ENCODE assay signal across 29 cellular contexts in genomic region chr7:136144182-136144581, GRCh38.
"Had no signal": no experiment of that assay in that cellular context is flagged by ENCODE, and none has a peak within 500 bp of the region (broad histone marks: within the 10 kb centered on the region; RNA-seq: fewer than 3 reads in every experiment).

No MANE protein-coding gene starts in this region.

- H3K4me2 ChIP-seq: neural progenitor cell, smooth muscle cell had no signal

- H3K9me3 Mint-ChIP-seq: naive thymus-derived CD4-positive, alpha-beta T cell; natural killer cell; nephron; neural progenitor cell; stimulated activated memory B cell treated with anti-CD40 and anti-IgM and Interleukin-4, amounts not matched to agents 10 μg/mL and 1 μg/mL and 100 μg/mL, for 72 hours; stimulated activated naive CD8-positive, alpha-beta T cell treated with anti-CD3 and anti-CD28 coated beads, Interleukin-15, Interleukin-2, amounts not matched to agents 100 ng/mL and 50 ng/mL, for 24 hours; type B pancreatic cell had no signal

- H3K9me3 ChIP-seq: pancreas, psoas muscle, right lobe of liver, spleen, stomach, suprapubic skin, testis, tibial artery, transverse colon, upper lobe of right lung, uterus had no signal

- H3K4me1 Mint-ChIP-seq: natural killer cell; nephron; stimulated activated memory B cell treated with anti-CD40 and anti-IgM and Interleukin-4, amounts not matched to agents 10 μg/mL and 1 μg/mL and 100 μg/mL, for 72 hours had no signal

- H2AFZ ChIP-seq: neural progenitor cell had no signal

- ATAC-seq: naive thymus-derived CD4-positive, alpha-beta T cell; natural killer cell; pancreas; psoas muscle; right cardiac atrium; right lobe of liver; stimulated activated memory B cell treated with anti-CD40 and anti-IgM and Interleukin-4, amounts not matched to agents 10 μg/mL and 1 μg/mL and 100 μg/mL, for 72 hours; upper lobe of right lung had no signal

- FAIRE-seq: pancreas had no signal

- H3K27ac Mint-ChIP-seq: naive thymus-derived CD4-positive, alpha-beta T cell; natural killer cell; nephron; neural progenitor cell; progenitor cell of endocrine pancreas; stimulated activated memory B cell treated with anti-CD40 and anti-IgM and Interleukin-4, amounts not matched to agents 10 μg/mL and 1 μg/mL and 100 μg/mL, for 72 hours; stimulated activated naive CD8-positive, alpha-beta T cell treated with anti-CD3 and anti-CD28 coated beads, Interleukin-15, Interleukin-2, amounts not matched to agents 100 ng/mL and 50 ng/mL, for 24 hours; type B pancreatic cell had no signal

- H3K4me1 ChIP-seq: neural progenitor cell, pancreas, psoas muscle, right lobe of liver, spleen, suprapubic skin, testis, tibial artery, transverse colon, upper lobe of right lung, uterus had no signal

- H3K9ac ChIP-seq: neural progenitor cell had no signal

- H3K4me3 ChIP-seq: neural progenitor cell, pancreas, psoas muscle, right lobe of liver, skin epidermis, smooth muscle cell, spleen, stomach, suprapubic skin, testis, tibial artery, transverse colon, upper lobe of right lung, uterus had no signal

- DNase-seq: naive thymus-derived CD4-positive, alpha-beta T cell; natural killer cell; occipital lobe; pancreas; psoas muscle; right cardiac atrium; right lobe of liver; spleen; stimulated activated CD4-positive, alpha-beta T cell treated with anti-CD3 and anti-CD28 coated beads, Interleukin-12 subunit alpha, Interleukin-12 subunit beta, amount 100 ng/mL, for 4 hours; stimulated activated CD4-positive, alpha-beta T cell treated with anti-CD3 and anti-CD28 coated beads, Interleukin-1b, Interleukin-23, amount 100 ng/mL, for 48 hours; stimulated activated CD4-positive, alpha-beta T cell treated with anti-CD3 and anti-CD28 coated beads, Interleukin-4, amount 100 ng/mL, for 1 hour; stimulated activated CD4-positive, alpha-beta T cell treated with anti-CD3 and anti-CD28 coated beads, Interleukin-4, amount 100 ng/mL, for 4 hours; stimulated activated CD8-positive, alpha-beta memory T cell treated with anti-CD3 and anti-CD28 coated beads, Interleukin-4, amount 100 ng/mL, for 48 hours; stimulated activated naive CD4-positive, alpha-beta T cell treated with Interleukin-2 at 50 U/mL for 16 hours; stomach; testis; tibial artery; transverse colon; upper lobe of right lung; uterus had no signal

- H3K36me3 ChIP-seq: neural progenitor cell, pancreas, right lobe of liver, spleen, stomach, suprapubic skin, tibial artery, transverse colon, upper lobe of right lung, uterus had no signal

- H3K4me3 Mint-ChIP-seq: naive thymus-derived CD4-positive, alpha-beta T cell; natural killer cell; nephron; neural progenitor cell; stimulated activated memory B cell treated with anti-CD40 and anti-IgM and Interleukin-4, amounts not matched to agents 10 μg/mL and 1 μg/mL and 100 μg/mL, for 72 hours; stimulated activated naive CD8-positive, alpha-beta T cell treated with anti-CD3 and anti-CD28 coated beads, Interleukin-15, Interleukin-2, amounts not matched to agents 100 ng/mL and 50 ng/mL, for 24 hours; type B pancreatic cell had no signal

- H3K27me3 ChIP-seq: neural progenitor cell, right lobe of liver, spleen, stomach, suprapubic skin, testis, tibial artery, transverse colon, upper lobe of right lung, uterus had no signal

- H3K27ac ChIP-seq: neural progenitor cell, pancreas, psoas muscle, right lobe of liver, skin epidermis, spleen, stomach, suprapubic skin, testis, tibial artery, upper lobe of right lung, uterus had no signal

- H3K36me3 Mint-ChIP-seq: naive thymus-derived CD4-positive, alpha-beta T cell; neural progenitor cell; stimulated activated memory B cell treated with anti-CD40 and anti-IgM and Interleukin-4, amounts not matched to agents 10 μg/mL and 1 μg/mL and 100 μg/mL, for 72 hours; type B pancreatic cell had no signal

- H3K27me3 Mint-ChIP-seq: progenitor cell of endocrine pancreas; stimulated activated memory B cell treated with anti-CD40 and anti-IgM and Interleukin-4, amounts not matched to agents 10 μg/mL and 1 μg/mL and 100 μg/mL, for 72 hours; stimulated activated naive CD8-positive, alpha-beta T cell treated with anti-CD3 and anti-CD28 coated beads, Interleukin-15, Interleukin-2, amounts not matched to agents 100 ng/mL and 50 ng/mL, for 24 hours; type B pancreatic cell had no signal
